In the genomic region with DNA sequence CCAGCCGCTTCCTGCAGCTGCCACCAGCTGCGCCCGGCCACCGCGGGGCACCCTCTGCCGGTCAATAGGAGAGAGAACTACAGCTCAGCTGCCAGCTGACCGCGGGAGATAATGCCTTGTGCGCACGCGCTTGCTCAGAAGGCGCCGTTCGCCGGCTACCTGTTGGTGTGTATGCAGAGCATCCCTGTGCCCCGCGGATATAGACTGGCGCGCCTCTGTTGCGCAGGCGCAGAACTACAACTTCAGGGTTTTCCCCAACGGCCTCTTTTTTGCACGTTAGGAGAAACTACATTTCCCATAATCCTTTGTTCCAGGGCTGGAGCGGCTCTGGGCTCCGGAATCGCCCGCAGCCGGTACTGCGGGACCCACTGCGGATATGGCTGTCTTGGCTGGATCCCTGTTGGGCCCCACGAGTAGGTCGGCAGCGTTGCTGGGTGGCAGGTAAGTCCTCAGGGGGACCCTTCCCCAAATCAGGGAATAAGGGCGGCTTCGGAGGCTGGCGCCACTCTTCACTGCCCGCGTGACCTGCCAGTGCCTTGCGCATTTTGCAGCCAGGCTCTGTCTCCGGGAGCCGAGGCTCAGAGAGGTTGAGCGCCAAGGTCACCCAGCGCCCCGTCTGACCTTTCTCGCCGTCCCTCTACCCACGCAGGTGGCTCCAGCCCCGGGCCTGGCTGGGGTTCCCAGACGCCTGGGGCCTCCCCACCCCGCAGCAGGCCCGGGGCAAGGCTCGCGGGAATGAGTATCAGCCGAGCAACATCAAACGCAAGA, we compare ENCODE assay signal across 7 cellular contexts. TPM values are rescaled to one million over a fixed set of nuclear protein-coding genes. Genes with fewer than 3 reads are reported as not detected.
A peak's percentile ranks its signal among the peaks of the same experiment; 100 is the strongest.
DNase-seq lines count a peak whose midpoint lies in the region; ATAC-seq and TF ChIP-seq lines count a peak whose summit lies in the region.

Gene MRPL34, plus strand, starts transcription at position 356 of the 768 bp plus-strand sequence. Its CDS starts 21 bp downstream, at position 377.

- in situ Hi-C loops in astrocyte of the cerebellum (cut with HindIII; ENCODE audit: low sequenced_read_pairs), result loop anchor here (25.0 kb wide), 1 partner anchor 143 kb away; no protein-coding TSS in a partner anchor

- ATAC-seq in GM18499 (IDR thresholded peaks at IDR 0.05; ENCODE audit: insufficient read depth, unreplicated experiment) (peak; percentile 53), HG02970 (IDR thresholded peaks at IDR 0.05; ENCODE audit: low FRiP score, unreplicated experiment) (peak; percentile 76)

- peak within 1 kb of the TSS; percentile 81 for H3K4me3 ChIP-seq in astrocyte of the cerebellum (ENCODE audit: low read depth, low read length)

- TF ChIP-seq CTCF in astrocyte of the cerebellum (IDR thresholded peaks at IDR 0.05; ENCODE audit: low read depth, low read length, missing control alignments), result peak; percentile 75

- DNase-seq in NCI-H1930 (lab: John Stamatoyannopoulos, UW), result peak; percentile 95 to 96
- peak; percentile 93 for DNase-seq in T-helper 22 cell (ENCODE audit: low read depth)
- peak; percentile 96 for DNase-seq in astrocyte of the cerebellum (ENCODE audit: low read depth)
- peak; percentile 93 for DNase-seq in hepatic stellate cell (ENCODE audit: low spot score)
- DNase-seq in renal cortical epithelial cell (ENCODE audit: low read depth), result peak; percentile 98

RNA-seq across cellular contexts. Expression of gene MRPL34, which starts in this region (rescaled TPM):
- total RNA-seq in renal cortical epithelial cell, result 54.2 and 57.8 TPM in 2 replicates

Comparison
In these comparisons a context has a peak if more than half of its experiments do, and no peak if none do; other contexts are left out.
1. Peak in every context shown above with its lines: DNase-seq, ATAC-seq and H3K4me3 ChIP-seq.